In genomic region chr4:127776620-127777019, GRCh38 we compare ENCODE assay signal across 35 cellular contexts. TPM values are rescaled to one million over a fixed set of nuclear protein-coding genes. Genes with fewer than 3 reads are reported as not detected.
DNase-seq lines count a peak whose midpoint lies in the region; ATAC-seq, FAIRE-seq and TF ChIP-seq lines count a peak whose summit lies in the region.
"Had no signal": no experiment of that assay in that cellular context is flagged by ENCODE, and none has a peak within 500 bp of the region (broad histone marks: within the 10 kb centered on the region; RNA-seq: fewer than 3 reads in every experiment).

No MANE protein-coding gene starts in this region.

- H3K4me3 ChIP-seq in bronchial epithelial cell (ENCODE audit: low read depth, low read length): no peak overlapping the region
- H3K4me3 ChIP-seq: adrenal gland, BLaER1, dorsolateral prefrontal cortex, gastrocnemius medialis, lower lobe of right lung, prostate gland, sigmoid colon, transverse colon had no signal

- peak; percentile 24 for ATAC-seq in GM19463 (IDR thresholded peaks at IDR 0.05; ENCODE audit: unreplicated experiment)
- ATAC-seq: activated CD4-positive, CD25-positive, alpha-beta regulatory T cell treated with anti-CD3 and anti-CD28 coated beads, Interleukin-2, amount 50 U/mL, for 24 hours; gastrocnemius medialis; lower lobe of right lung; natural killer cell; Panc1 had no signal

- H3K36me3 ChIP-seq in bronchial epithelial cell (ENCODE audit: control insufficient read depth, insufficient read depth, low read length): no peaks in the 10 kb centered on the region
- H3K36me3 ChIP-seq: adrenal gland, BLaER1, gastrocnemius medialis, lower lobe of right lung, prostate gland, sigmoid colon, transverse colon had no signal

- no peak for TF ChIP-seq CTCF in bronchial epithelial cell (IDR thresholded peaks at IDR 0.05; ENCODE audit: insufficient read depth, low read length, severe bottlenecking)

- no peaks in the 10 kb centered on the region for H3K27me3 ChIP-seq in bronchial epithelial cell (ENCODE audit: control insufficient read depth, insufficient read depth, low read length)
- H3K27me3 ChIP-seq: adrenal gland, dorsolateral prefrontal cortex, gastrocnemius medialis, sigmoid colon had no signal

- DNase-seq in DMS53 treated with DMSO at 0.1 percent for 48 hours (lab: John Stamatoyannopoulos, UW; ENCODE audit: unreplicated experiment) (peak; percentile 46), NCI-H345 treated with DMSO at 0.1 percent for 48 hours (lab: John Stamatoyannopoulos, UW; ENCODE audit: unreplicated experiment) (peak; percentile 9), bronchial epithelial cell (ENCODE audit: low read depth) (peak; percentile 35), cortex of kidney (lab: John Stamatoyannopoulos, UW) (no peak), GM19238 (ENCODE audit: insufficient read length, low spot score) (no peak), NCI-H187 treated with DMSO at 0.1 percent for 48 hours (lab: John Stamatoyannopoulos, UW) (no peak)
- DNase-seq: activated CD4-positive, alpha-beta memory T cell treated with anti-CD3 and anti-CD28 coated beads for 36 hours; activated naive CD4-positive, alpha-beta T cell treated with Interleukin-2 at 50 U/mL for 16 hours; adrenal gland; cerebellar nuclear complex; dorsolateral prefrontal cortex; gastrocnemius medialis; Karpas-422; kidney glomerular epithelial cell; lower lobe of right lung; MV-4-11; natural killer cell; NCI-H1694 treated with DMSO at 0.1 percent for 48 hours; NCI-H524 treated with DMSO at 0.1 percent for 48 hours; nucleus accumbens; Right ventricle myocardium superior; sigmoid colon; stimulated activated CD4-positive, alpha-beta T cell treated with anti-CD3 and anti-CD28 coated beads, Interleukin-12 subunit alpha, Interleukin-12 subunit beta, amount 100 ng/mL, for 4 hours; stimulated activated CD4-positive, alpha-beta T cell treated with anti-CD3 and anti-CD28 coated beads, Interleukin-4, amount 100 ng/mL, for 1 hour; transverse colon had no signal

- no peak for FAIRE-seq in bronchial epithelial cell (lab: Jason Lieb, UNC)
- FAIRE-seq: H1 had no signal

RNA-seq across cellular contexts. Expression of gene HSPA4L, which starts 5.5 kb away (rescaled TPM):
- total RNA-seq in bronchial epithelial cell: 12.4 and 20.1 TPM in 2 replicates
- total RNA-seq: natural killer cell had no signal

RNA-seq across cellular contexts. Expression of gene SLC25A31, which starts 46.4 kb away (rescaled TPM):
- not detected in 2 replicates for total RNA-seq in bronchial epithelial cell
- total RNA-seq: activated CD4-positive, alpha-beta memory T cell treated with anti-CD3 and anti-CD28 coated beads for 36 hours; adrenal gland; fibroblast of lung; G401; gastrocnemius medialis; H1; lower lobe of right lung; mononuclear cell; natural killer cell; Right ventricle myocardium superior; sigmoid colon; T-helper 2 cell treated with Interferon-gamma antibody and Interleukin-4, amounts not matched to agents 100 ng/mL and 5 ng/mL, for 36 hours; transverse colon had no signal

Comparison
In these comparisons a context has a peak if more than half of its experiments do, and no peak if none do; other contexts are left out.
1. DNase-seq: peak in DMS53 treated with DMSO at 0.1 percent for 48 hours (single experiment), NCI-H345 treated with DMSO at 0.1 percent for 48 hours (single experiment) and bronchial epithelial cell (single experiment); none in cortex of kidney (single experiment), GM19238 (single experiment) and NCI-H187 treated with DMSO at 0.1 percent for 48 hours (single experiment).